In the genomic region with DNA sequence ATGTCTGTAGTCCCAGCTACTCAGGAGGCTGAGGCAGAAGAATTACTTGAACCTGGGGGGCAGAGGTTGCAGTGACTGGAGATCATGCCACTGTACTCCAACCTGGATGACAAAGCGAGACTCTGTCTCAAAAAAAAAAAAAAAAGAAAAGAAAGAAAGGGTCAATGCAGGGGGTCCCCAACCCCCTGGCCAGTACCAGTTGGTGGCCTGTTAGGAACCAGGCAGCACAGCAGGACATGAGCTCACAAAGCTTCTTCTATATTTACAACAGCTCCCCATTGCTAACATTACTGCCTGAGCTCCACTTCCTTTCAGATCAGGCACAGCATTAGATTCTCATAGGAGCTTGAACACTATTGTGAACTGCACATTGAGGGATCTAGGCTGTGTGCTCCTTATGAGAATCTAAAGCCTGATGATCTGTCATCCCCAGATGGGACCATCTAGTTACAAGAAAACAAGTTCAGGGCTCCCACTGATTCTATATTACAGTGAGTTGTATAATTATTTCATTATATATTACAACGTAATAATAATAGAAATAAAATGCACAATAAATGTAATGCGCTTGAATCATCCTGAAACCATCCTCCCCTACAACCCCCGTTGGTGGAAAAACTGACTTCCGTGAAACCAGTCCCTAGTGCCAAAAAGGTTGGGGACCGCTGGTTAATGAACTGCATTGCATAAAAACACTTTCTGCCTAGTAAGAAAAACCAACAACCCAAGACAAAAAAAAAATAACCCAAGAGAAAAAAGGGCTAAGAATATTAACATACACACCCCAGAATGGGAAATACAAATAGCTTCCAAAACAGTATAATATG, we compare ENCODE assay signal across 16 cellular contexts. TPM values are rescaled to one million over a fixed set of nuclear protein-coding genes. Genes with fewer than 3 reads are reported as not detected.
A peak's percentile ranks its signal among the peaks of the same experiment; 100 is the strongest.
DNase-seq lines count a peak whose midpoint lies in the region; ATAC-seq, FAIRE-seq and TF ChIP-seq lines count a peak whose summit lies in the region.
"Had no signal": no experiment of that assay in that cellular context is flagged by ENCODE, and none has a peak within 500 bp of the region (broad histone marks: within the 10 kb centered on the region; RNA-seq: fewer than 3 reads in every experiment).

No MANE protein-coding gene starts in this region.

- H3K4me3 Mint-ChIP-seq in WTC11 (peak overlapping the region; percentile 99; the same call in 1 of the 2 replicates), GM23338 (no peak overlapping the region)
- H3K4me3 Mint-ChIP-seq: CD14-positive monocyte had no signal

- peaks cover 14% of the 10 kb centered on the region; the same call in 1 of the 2 replicates for H3F3A ChIP-seq in GM23338 (replicated peaks; ENCODE audit: low read depth)

- H2AFZ ChIP-seq in DND-41 (ENCODE audit: low read depth, low read length) (no peak overlapping the region), GM23338 (no peak overlapping the region)

- no peaks in the 10 kb centered on the region for H3K9me2 ChIP-seq in GM23338 (ENCODE audit: insufficient read depth)

- TF ChIP-seq CTCF in A549 (IDR thresholded peaks at IDR 0.05) (no peak), DND-41 (IDR thresholded peaks at IDR 0.05; ENCODE audit: borderline replicate concordance, extremely low read depth, low read length, poor library complexity, severe bottlenecking) (no peak), WTC11 (IDR thresholded peaks at IDR 0.05) (no peak), GM23338 (conservative IDR thresholded peaks at IDR 0.05; ENCODE audit: low read depth in 2 of 2) (no peak)

- 93% methylated on average over 6 of the region's 6 CpGs for WGBS in A549 (ENCODE audit: missing lambda C conversion rate)

- no peak for TF ChIP-seq EP300 in A549 (IDR thresholded peaks at IDR 0.05)

- peaks cover 10% of the 10 kb centered on the region for H3K4me1 ChIP-seq in A549
- H3K4me1 ChIP-seq in DND-41 (ENCODE audit: insufficient read depth, low read length), result peaks cover 24% of the 10 kb centered on the region
- H3K4me1 ChIP-seq in GM23338 (ENCODE audit: insufficient read depth), result peaks cover 13% of the 10 kb centered on the region

- DNase-seq in A549 (ENCODE audit: low read depth in 1 of 2, low spot score in 1 of 2), result no peak
- DNase-seq in DND-41, result no peak
- no peak for DNase-seq in WTC11 (ENCODE audit: low spot score)
- DNase-seq in lung microvascular endothelial cell (ENCODE audit: low read depth in 2 of 2), result peak; percentile 2 to 64
- DNase-seq in GM23338 (ENCODE audit: low spot score), result no peak
- no peak for DNase-seq in activated CD4-positive, CD25-positive, alpha-beta regulatory T cell treated with anti-CD3 and anti-CD28 coated beads, Interleukin-2, amount 50 U/mL, for 72 hours
- no peak for DNase-seq in NCI-H2196 treated with DMSO at 0.1 percent for 48 hours (lab: John Stamatoyannopoulos, UW; ENCODE audit: unreplicated experiment)
- DNase-seq: KG1, mammary epithelial cell, NCI-H2107 had no signal

- ATAC-seq in A549 (no peak), DND-41 (ENCODE audit: insufficient read depth, low read depth) (no peak), WTC11 (no peak), GM23338 (no peak), GM19455 (IDR thresholded peaks at IDR 0.05; ENCODE audit: unreplicated experiment) (no peak)
- ATAC-seq: Panc1 had no signal

- POLR2A ChIA-PET in A549 (lab: Yijun Ruan, JAX), result no interaction called here
- POLR2A ChIA-PET in WTC11 (lab: Charles Lee), result no interaction called here

- H3K4me3 ChIP-seq in A549, result no peak overlapping the region
- no peak overlapping the region for H3K4me3 ChIP-seq in DND-41 (ENCODE audit: low read depth in 1 of 2, low read length in 2 of 2)
- no peak overlapping the region; the same call in 1 of the 2 replicates for H3K4me3 ChIP-seq in GM23338
- H3K4me3 ChIP-seq: esophagus muscularis mucosa, prostate gland, suprapubic skin had no signal

- H3K9me3 Mint-ChIP-seq in WTC11 (peaks cover 8% of the 10 kb centered on the region), GM23338 (peaks cover 3% of the 10 kb centered on the region; the same call in 2 of the 3 replicates)

- H3K27ac ChIP-seq in A549, result no peak overlapping the region
- H3K27ac ChIP-seq in DND-41 (ENCODE audit: low read length), result no peak overlapping the region
- no peak overlapping the region for H3K27ac ChIP-seq in GM23338 (ENCODE audit: low read depth)
- H3K27ac ChIP-seq: esophagus muscularis mucosa, prostate gland, suprapubic skin had no signal

- CTCF ChIA-PET in A549 (lab: Yijun Ruan, JAX), result interaction anchor here (0.6 kb wide), 2 partner anchors 118 to 344 kb away, joined by 3 read pairs; no protein-coding TSS in a partner anchor
- CTCF ChIA-PET in WTC11 (lab: Charles Lee), result no interaction called here

- no peak overlapping the region for H3K9ac ChIP-seq in DND-41 (ENCODE audit: low read depth, low read length)

- no peaks in the 10 kb centered on the region for H3K9me3 ChIP-seq in A549
- H3K9me3 ChIP-seq in DND-41 (ENCODE audit: insufficient read depth, low read length, severe bottlenecking), result no peaks in the 10 kb centered on the region
- H3K9me3 ChIP-seq: esophagus muscularis mucosa, prostate gland, suprapubic skin had no signal

- no peaks in the 10 kb centered on the region for H3K27me3 ChIP-seq in DND-41 (ENCODE audit: insufficient read depth, low read length, poor library complexity)
- H3K27me3 ChIP-seq in GM23338 (ENCODE audit: insufficient read depth), result no peaks in the 10 kb centered on the region
- H3K27me3 ChIP-seq: esophagus muscularis mucosa, suprapubic skin had no signal

- H3K4me1 Mint-ChIP-seq in WTC11 (peaks cover 20% of the 10 kb centered on the region), GM23338 (peaks cover 10% of the 10 kb centered on the region)

- H3K27me3 Mint-ChIP-seq in WTC11 (ENCODE audit: low read depth) (no peaks in the 10 kb centered on the region; the same call in 1 of the 2 replicates), GM23338 (ENCODE audit: insufficient read depth, low read depth, poor library complexity) (peaks cover 14% of the 10 kb centered on the region)

- peaks cover 5% of the 10 kb centered on the region; the same call in 1 of the 2 replicates for H4K20me1 ChIP-seq in DND-41 (ENCODE audit: insufficient read depth, low read length)
- peaks cover 11% of the 10 kb centered on the region; the same call in 1 of the 2 replicates for H4K20me1 ChIP-seq in GM23338 (replicated peaks; ENCODE audit: insufficient read depth)

- FAIRE-seq in A549 (lab: Jason Lieb, UNC), result no peak

- H3K4me2 ChIP-seq in A549 (peak overlapping the region; percentile 8; the same call in 1 of the 3 replicates), DND-41 (ENCODE audit: insufficient read depth, low read length) (peak overlapping the region; percentile 57; the same call in 1 of the 2 replicates), GM23338 (no peak overlapping the region)

- TF ChIP-seq POLR2A in A549 (IDR thresholded peaks at IDR 0.05; ENCODE audit: low read length), result no peak

- H3K79me2 ChIP-seq in DND-41 (ENCODE audit: insufficient read depth, low read length) (peaks cover 89% of the 10 kb centered on the region), GM23338 (replicated peaks; ENCODE audit: insufficient read depth) (peaks cover 87% of the 10 kb centered on the region)

- H3K36me3 Mint-ChIP-seq in WTC11 (peaks cover 29% of the 10 kb centered on the region), GM23338 (ENCODE audit: low read depth) (peaks cover 50% of the 10 kb centered on the region)

- no peak for TF ChIP-seq RAD21 in A549 (conservative IDR thresholded peaks at IDR 0.05 in 1 of 2, IDR thresholded peaks at IDR 0.05 in 1 of 2)

- H3K27ac Mint-ChIP-seq in WTC11 (no peak overlapping the region), GM23338 (no peak overlapping the region)

- peaks cover 28% of the 10 kb centered on the region for H3K36me3 ChIP-seq in DND-41 (ENCODE audit: insufficient read depth, low read length)
- H3K36me3 ChIP-seq in GM23338 (ENCODE audit: insufficient read depth), result peaks cover 9% of the 10 kb centered on the region
- H3K36me3 ChIP-seq: prostate gland, suprapubic skin had no signal

TF ChIP-seq in A549, 52 proteins besides CTCF, POLR2A, EP300 and RAD21 (continues in another document):
- no peak for TF ChIP-seq GATA3 (IDR thresholded peaks at IDR 0.05; ENCODE audit: borderline replicate concordance)
- TF ChIP-seq HOXB5 (CRISPR knock-in tag; IDR thresholded peaks at IDR 0.05), result no peak

TF ChIP-seq in WTC11, 78 proteins besides CTCF, POLR2A, EP300 and RAD21 (continues in another document):
- TF ChIP-seq ZNF423 (CRISPR knock-in tag; IDR thresholded peaks at IDR 0.05), result peak; percentile 90

RNA-seq across cellular contexts. Expression of a gene that starts 2.8 kb away (rescaled TPM):
- polyA plus RNA-seq in A549 (2011; rRNA removed), result 69.9 and 85.4 TPM in 2 replicates
- polyA plus RNA-seq in A549 (2012; cell fraction: cytosol; rRNA removed), result 30.3 and 47.1 TPM in 2 replicates
- polyA plus RNA-seq in A549 (2012; cell fraction: nucleus; rRNA removed), result 7.8 and 13.8 TPM in 2 replicates
- 101 to 106 TPM (median 104 TPM) in 3 replicates for polyA plus RNA-seq in A549 (2017; fragmentation: RNase III; extraction: RNeasy Plus Mini Kit Qiagen cat#74134 plus additional on column Dnase treatment)
- polyA minus RNA-seq in A549 (2011; rRNA and poly(A)+ RNA removed), result 7.9 TPM in 2 replicates
- 56.7 to 60.5 TPM (median 59.0 TPM) in 3 replicates for total RNA-seq in WTC11 (2021)
- total RNA-seq in lung microvascular endothelial cell, result 24.6 and 25.8 TPM in 2 replicates
- total RNA-seq in GM23338 (2014; rRNA removed; shearing (Covaris generic)), result 22.0 and 67.8 TPM in 2 replicates
- 159 and 163 TPM in 2 replicates for polyA plus RNA-seq in GM23338 (2016; fragmentation: Nextera tagmentation; extraction: Ambion mirVana)

RNA-seq across cellular contexts. Expression of a gene that starts 3.5 kb away (rescaled TPM):
- polyA plus RNA-seq in A549 (2011; rRNA removed) (134 and 137 TPM in 2 replicates), A549 (2017; fragmentation: RNase III; extraction: RNeasy Plus Mini Kit Qiagen cat#74134 plus additional on column Dnase treatment) (107 to 109 TPM (median 108 TPM) in 3 replicates), GM23338 (2016; fragmentation: Nextera tagmentation; extraction: Ambion mirVana) (246 and 262 TPM in 2 replicates)
- polyA plus RNA-seq in A549 (2012; cell fraction: cytosol; rRNA removed), result 60.0 and 61.5 TPM in 2 replicates
- 36.6 and 47.6 TPM in 2 replicates for polyA plus RNA-seq in A549 (2012; cell fraction: nucleus; rRNA removed)
- 107 and 110 TPM in 2 replicates for polyA minus RNA-seq in A549 (2011; rRNA and poly(A)+ RNA removed)
- total RNA-seq in WTC11 (2021) (331 to 339 TPM (median 333 TPM) in 3 replicates), lung microvascular endothelial cell (78.7 and 86.3 TPM in 2 replicates)
- total RNA-seq in GM23338 (2014; rRNA removed; shearing (Covaris generic)), result 276 and 312 TPM in 2 replicates

RNA-seq across cellular contexts. Expression of a gene that starts 55.0 kb away (rescaled TPM):
- 5.5 and 7.7 TPM in 2 replicates for polyA plus RNA-seq in A549 (2011; rRNA removed)
- 2.8 TPM in 2 replicates for polyA plus RNA-seq in A549 (2012; cell fraction: cytosol; rRNA removed)
- 1.5 and 4.2 TPM in 2 replicates for polyA plus RNA-seq in A549 (2012; cell fraction: nucleus; rRNA removed)
- 10.0 to 12.0 TPM (median 11.6 TPM) in 3 replicates for polyA plus RNA-seq in A549 (2017; fragmentation: RNase III; extraction: RNeasy Plus Mini Kit Qiagen cat#74134 plus additional on column Dnase treatment)
- polyA minus RNA-seq in A549 (2011; rRNA and poly(A)+ RNA removed), result 4.1 and 5.0 TPM in 2 replicates
- total RNA-seq in WTC11 (2021), result 0.09 to 0.21 TPM (median 0.11 TPM) in 3 replicates
- total RNA-seq in lung microvascular endothelial cell, result 11.3 and 13.9 TPM in 2 replicates
- total RNA-seq in GM23338 (2014; rRNA removed; shearing (Covaris generic)), result not detected in 2 replicates
- 0.31 TPM in 1 of 2 replicates, not detected in the other for polyA plus RNA-seq in GM23338 (2016; fragmentation: Nextera tagmentation; extraction: Ambion mirVana)

Comparison
In these comparisons a context has a peak if more than half of its experiments do, and no peak if none do; other contexts are left out.
1. DNase-seq: peak in lung microvascular endothelial cell (2 of 2); none in A549 (0 of 2), DND-41 (single experiment), WTC11 (single experiment), GM23338 (single experiment), activated CD4-positive, CD25-positive, alpha-beta regulatory T cell treated with anti-CD3 and anti-CD28 coated beads, Interleukin-2, amount 50 U/mL, for 72 hours (single experiment) and NCI-H2196 treated with DMSO at 0.1 percent for 48 hours (single experiment).
2. RNA of a gene that starts 55.0 kb away (total RNA-seq): 11.3 to 13.9 TPM in lung microvascular endothelial cell; 0.09 to 0.21 TPM in WTC11 and not detected in GM23338; every median in the first group is over 10 times any median in the second.